ENCODE assay signal across 8 cellular contexts in the genomic region with DNA sequence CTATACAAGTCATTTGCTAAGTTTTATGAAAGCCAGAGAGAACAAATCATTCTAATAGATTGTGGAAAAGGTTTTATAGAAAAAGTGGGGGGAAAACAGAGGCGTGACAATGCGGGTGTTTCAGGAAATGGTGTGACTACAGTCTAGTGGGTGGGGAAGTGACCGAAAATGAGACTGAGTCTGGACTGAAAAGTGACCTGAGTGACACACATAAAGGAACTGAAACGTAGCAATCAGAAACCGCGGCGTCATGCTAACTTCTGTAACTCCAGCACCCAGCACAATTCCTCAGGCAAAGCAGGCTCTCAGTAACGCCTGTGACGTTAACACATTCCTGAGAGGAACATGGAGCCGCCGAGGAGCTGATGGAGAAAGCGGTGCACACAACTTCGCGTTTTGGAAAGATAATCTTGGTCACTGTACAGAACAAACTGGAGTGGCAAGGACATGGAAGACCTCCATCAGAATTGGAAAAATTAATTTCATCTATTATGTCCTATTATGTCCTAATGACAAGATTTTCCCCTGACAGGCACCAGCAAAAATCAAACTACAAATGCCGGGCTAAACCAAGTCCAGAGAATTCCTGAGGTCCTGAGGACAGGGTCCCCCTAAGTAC. TPM values are rescaled to one million over a fixed set of nuclear protein-coding genes. Genes with fewer than 3 reads are reported as not detected.
A peak's percentile ranks its signal among the peaks of the same experiment; 100 is the strongest.
DNase-seq lines count a peak whose midpoint lies in the region; ATAC-seq and TF ChIP-seq lines count a peak whose summit lies in the region.

No MANE protein-coding gene starts in this region.

- no TSS peak for BruUV-seq in mammary epithelial cell (replicated peaks; lab: Mats Ljungman, UMichigan)

- ATAC-seq in GM18907 (IDR thresholded peaks at IDR 0.05; ENCODE audit: unreplicated experiment), result peak; percentile 89
- peak; percentile 85 for ATAC-seq in HG02840 (IDR thresholded peaks at IDR 0.05; ENCODE audit: low FRiP score, unreplicated experiment)
- peak; percentile 78 for ATAC-seq in thoracic aorta (ENCODE audit: insufficient number of reproducible peaks, low FRiP score, low read depth)

- CTCF ChIA-PET in mammary epithelial cell (lab: Charles Lee; ENCODE audit: low non-redundant PET), result no interaction called here
- CTCF ChIA-PET in HEK293T (lab: Yijun Ruan, JAX), result no interaction called here

- H2AFZ ChIP-seq in mammary epithelial cell (ENCODE audit: low read depth, low read length), result no peak overlapping the region

- no peak for TF ChIP-seq POLR2A in esophagus squamous epithelium (IDR thresholded peaks at IDR 0.05)

- no peak overlapping the region for H3K4me3 ChIP-seq in cardiac muscle cell
- H3K4me3 ChIP-seq in thoracic aorta, result peak overlapping the region; percentile 49
- H3K4me3 ChIP-seq in mammary epithelial cell (replicated peaks in 1 of 3; ENCODE audit: insufficient read depth in 1 of 3, low read depth in 2 of 3, low read length in 3 of 3), result no peak overlapping the region
- no peak overlapping the region for H3K4me3 ChIP-seq in esophagus squamous epithelium

- H3K4me2 ChIP-seq in mammary epithelial cell (ENCODE audit: insufficient read depth, low read depth, low read length), result no peak overlapping the region

- no peak overlapping the region for H3K9ac ChIP-seq in mammary epithelial cell (ENCODE audit: insufficient read depth, low read length)

- POLR2A ChIA-PET in HEK293T (lab: Yijun Ruan, JAX), result no interaction called here

- TF ChIP-seq CTCF in cardiac muscle cell (IDR thresholded peaks at IDR 0.05; ENCODE audit: low read depth, low read length) (no peak), thoracic aorta (IDR thresholded peaks at IDR 0.05) (no peak), mammary epithelial cell (conservative IDR thresholded peaks at IDR 0.05 in 1 of 2, IDR thresholded peaks at IDR 0.05 in 1 of 2; ENCODE audit: extremely low read depth in 1 of 2, insufficient read depth in 1 of 2, low read depth in 1 of 2, low read length in 2 of 2) (no peak), esophagus squamous epithelium (IDR thresholded peaks at IDR 0.05) (no peak)

- H3K79me2 ChIP-seq in mammary epithelial cell (ENCODE audit: insufficient read depth, low read length), result no peaks in the 10 kb centered on the region

- H4K20me1 ChIP-seq in mammary epithelial cell (ENCODE audit: insufficient read depth, low read length), result no peaks in the 10 kb centered on the region

- DNase-seq in RPMI8226, result peak; percentile 85
- DNase-seq in cardiac muscle cell (ENCODE audit: low read depth in 1 of 2, low spot score in 1 of 2), result peak; percentile 12 to 59
- DNase-seq in thoracic aorta (ENCODE audit: low spot score), result peak; percentile 26
- DNase-seq in mammary epithelial cell, result no peak
- DNase-seq in HEK293T (ENCODE audit: extremely low spot score), result no peak
- no peak for DNase-seq in esophagus squamous epithelium (lab: John Stamatoyannopoulos, UW)

- H3K27ac ChIP-seq in cardiac muscle cell (peak overlapping the region; percentile 16), thoracic aorta (peak overlapping the region; percentile 12 to 18), mammary epithelial cell (ENCODE audit: insufficient read depth, low read depth, low read length) (no peak overlapping the region), esophagus squamous epithelium (no peak overlapping the region)

- intact Hi-C loops in mammary epithelial cell (cut with micrococcal nuclease) (no loop called here), esophagus squamous epithelium (cut with DNase I) (no loop called here)

- dilution Hi-C loops in mammary epithelial cell (cut with HindIII; ENCODE audit: low sequenced_read_pairs), result no loop called here

- in situ Hi-C loops in mammary epithelial cell (cut with MboI; ENCODE audit: low sequenced_read_pairs in 2 of 2), result no loop called here

- H3K4me1 ChIP-seq in cardiac muscle cell (ENCODE audit: low read depth) (no peaks in the 10 kb centered on the region), thoracic aorta (ENCODE audit: control insufficient read depth in 1 of 2, low read depth in 2 of 2) (peaks cover 4 to 9% of the 10 kb centered on the region in 2 donors), mammary epithelial cell (ENCODE audit: insufficient read depth, low read length) (no peaks in the 10 kb centered on the region), esophagus squamous epithelium (no peaks in the 10 kb centered on the region)

- no peaks in the 10 kb centered on the region for H3K36me3 ChIP-seq in cardiac muscle cell
- H3K36me3 ChIP-seq in thoracic aorta, result no peaks in the 10 kb centered on the region
- no peaks in the 10 kb centered on the region for H3K36me3 ChIP-seq in mammary epithelial cell (ENCODE audit: insufficient read depth, low read length)
- H3K36me3 ChIP-seq in esophagus squamous epithelium, result no peaks in the 10 kb centered on the region

- WGBS in mammary epithelial cell (ENCODE audit: low coverage, missing lambda C conversion rate), result 92% methylated on average over 15 of the region's 15 CpGs
- 62 to 71% methylated on average over 15 of the region's 15 CpGs for WGBS in esophagus squamous epithelium, 2 donors

- H3K27me3 ChIP-seq in cardiac muscle cell (no peaks in the 10 kb centered on the region), thoracic aorta (replicated peaks; ENCODE audit: insufficient read depth) (no peaks in the 10 kb centered on the region), mammary epithelial cell (ENCODE audit: insufficient read depth, low read length) (no peaks in the 10 kb centered on the region), esophagus squamous epithelium (no peaks in the 10 kb centered on the region)

- no peaks in the 10 kb centered on the region for H3K9me3 ChIP-seq in cardiac muscle cell (ENCODE audit: low read depth)
- H3K9me3 ChIP-seq in thoracic aorta, result no peaks in the 10 kb centered on the region
- H3K9me3 ChIP-seq in mammary epithelial cell (replicated peaks; ENCODE audit: insufficient read depth, low read length), result no peaks in the 10 kb centered on the region
- H3K9me3 ChIP-seq in esophagus squamous epithelium, result no peaks in the 10 kb centered on the region

TF ChIP-seq in HEK293T, 16 proteins besides CTCF, POLR2A, EP300 and RAD21:
- no peak for TF ChIP-seq TARDBP (IDR thresholded peaks at IDR 0.05)
- TF ChIP-seq NFRKB (IDR thresholded peaks at IDR 0.05), result no peak
- TF ChIP-seq ARNT (IDR thresholded peaks at IDR 0.05), result no peak
- no peak for TF ChIP-seq SP1 (IDR thresholded peaks at IDR 0.05)
- TF ChIP-seq ELF4 (IDR thresholded peaks at IDR 0.05), result no peak
- no peak for TF ChIP-seq HDGF (IDR thresholded peaks at IDR 0.05; ENCODE audit: borderline replicate concordance)
- TF ChIP-seq ZNF384 (IDR thresholded peaks at IDR 0.05), result no peak
- TF ChIP-seq CTBP1 (IDR thresholded peaks at IDR 0.05; ENCODE audit: borderline replicate concordance), result no peak
- no peak for TF ChIP-seq LEF1 (IDR thresholded peaks at IDR 0.05; ENCODE audit: borderline replicate concordance)
- TF ChIP-seq, protein P1, sequence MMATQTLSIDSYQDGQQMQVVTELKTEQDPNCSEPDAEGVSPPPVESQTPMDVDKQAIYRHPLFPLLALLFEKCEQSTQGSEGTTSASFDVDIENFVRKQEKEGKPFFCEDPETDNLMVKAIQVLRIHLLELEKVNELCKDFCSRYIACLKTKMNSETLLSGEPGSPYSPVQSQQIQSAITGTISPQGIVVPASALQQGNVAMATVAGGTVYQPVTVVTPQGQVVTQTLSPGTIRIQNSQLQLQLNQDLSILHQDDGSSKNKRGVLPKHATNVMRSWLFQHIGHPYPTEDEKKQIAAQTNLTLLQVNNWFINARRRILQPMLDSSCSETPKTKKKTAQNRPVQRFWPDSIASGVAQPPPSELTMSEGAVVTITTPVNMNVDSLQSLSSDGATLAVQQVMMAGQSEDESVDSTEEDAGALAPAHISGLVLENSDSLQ (IDR thresholded peaks at IDR 0.05), result no peak
- TF ChIP-seq FOXA1 (IDR thresholded peaks at IDR 0.05), result no peak
- TF ChIP-seq SUZ12 (IDR thresholded peaks at IDR 0.05), result no peak
- TF ChIP-seq L3MBTL2 (conservative IDR thresholded peaks at IDR 0.05), result no peak
- TF ChIP-seq BHLHE40 (IDR thresholded peaks at IDR 0.05; ENCODE audit: borderline replicate concordance), result no peak
- no peak for TF ChIP-seq FOXK2 (IDR thresholded peaks at IDR 0.05)
- TF ChIP-seq FOXM1 (IDR thresholded peaks at IDR 0.05; ENCODE audit: borderline replicate concordance), result no peak
TF ChIP-seq in HEK293T: peak in this region for 0.

RNA-seq across cellular contexts. Expression of gene CD226, which starts 1.4 kb away (rescaled TPM):
- total RNA-seq in cardiac muscle cell, result 0.21 and 0.71 TPM in 2 replicates
- 0.02 TPM in 1 of 2 replicates, not detected in the other for polyA plus RNA-seq in cardiac muscle cell
- total RNA-seq in thoracic aorta, result 1 to 10 TPM in 1 of 2 donors, under 1 TPM in 1; 0.68 to 3.7 TPM
- total RNA-seq in mammary epithelial cell, result 1 to 10 TPM in 1 of 2 donors, under 1 TPM in 1; 0.67 to 4.5 TPM
- polyA plus RNA-seq in mammary epithelial cell, result 0.44 TPM
- polyA minus RNA-seq in mammary epithelial cell, result 7.8 TPM
- 1 to 10 TPM in 2 of 4 donors, under 1 TPM in 2; 0.72 to 5.2 (median 1.3) TPM for total RNA-seq in esophagus squamous epithelium

Comparison
In these comparisons a context has a peak if more than half of its experiments do, and no peak if none do; other contexts are left out.
1. DNase-seq: peak in RPMI8226 (single experiment), cardiac muscle cell (2 of 2) and thoracic aorta (single experiment); none in mammary epithelial cell (single experiment), HEK293T (single experiment) and esophagus squamous epithelium (single experiment).
2. H3K27ac ChIP-seq: peak in cardiac muscle cell (single experiment) and thoracic aorta (2 of 2); none in mammary epithelial cell (single experiment) and esophagus squamous epithelium (0 of 4).
3. Peak in every context shown above with its lines, with median percentiles within 50 percentile points of each other: ATAC-seq.